In genomic region chr9:93121316-93122241, GRCh38 we compare ENCODE assay signal across 13 cellular contexts. TPM values are rescaled to one million over a fixed set of nuclear protein-coding genes. Genes with fewer than 3 reads are reported as not detected.
A peak's percentile ranks its signal among the peaks of the same experiment; 100 is the strongest.
DNase-seq lines count a peak whose midpoint lies in the region; ATAC-seq, FAIRE-seq and TF ChIP-seq lines count a peak whose summit lies in the region.
"Had no signal": no experiment of that assay in that cellular context is flagged by ENCODE, and none has a peak within 500 bp of the region (broad histone marks: within the 10 kb centered on the region; RNA-seq: fewer than 3 reads in every experiment).

No MANE protein-coding gene starts in this region.

- POLR2A ChIA-PET in activated B cell treated with CpG ODN at 0.5 μM for 24 hours (lab: Charles Lee), result interaction anchor here (2.5 kb wide), 1 partner anchor 13 kb away, joined by 15 read pairs; the partner anchor contains the start of gene NINJ1

- H3K4me3 Mint-ChIP-seq in T-helper 2 cell treated with Interferon-gamma antibody and Interleukin-4, amounts not matched to agents 5 μg/mL and 100 μg/mL, for 36 hours, result no peak overlapping the region
- no peak overlapping the region for H3K4me3 Mint-ChIP-seq in activated B cell treated with CpG ODN at 0.5 μM for 24 hours
- H3K4me3 Mint-ChIP-seq: mesothelial cell of epicardium had no signal

- H3K4me3 ChIP-seq in kidney (ENCODE audit: low read length in 2 of 2), result no peak overlapping the region
- no peak overlapping the region for H3K4me3 ChIP-seq in stomach

- H3K36me3 ChIP-seq in kidney (ENCODE audit: control insufficient read depth in 1 of 2, insufficient read depth in 2 of 2, low read length in 2 of 2), result peaks cover 16 to 30% of the 10 kb centered on the region in 2 donors
- H3K36me3 ChIP-seq in stomach, result peaks cover 21 to 56% (median 50%) of the 10 kb centered on the region in 4 donors

- intact Hi-C loops in activated B cell treated with CpG ODN at 0.5 μM for 24 hours (cut with micrococcal nuclease), result loop anchor here (2.0 kb wide), 1 partner anchor 31 kb away; no protein-coding TSS in a partner anchor
- intact Hi-C loops in kidney (cut with DNase I), result no loop called here
- intact Hi-C loops in stomach (cut with DNase I; ENCODE audit: low total_unique reads), result no loop called here

- H3K4me1 ChIP-seq in kidney (ENCODE audit: control insufficient read depth in 1 of 2, insufficient read depth in 1 of 2, low read depth in 1 of 2, low read length in 2 of 2) (peaks cover 9 to 17% of the 10 kb centered on the region in 2 donors), stomach (peaks cover 22 to 53% (median 31%) of the 10 kb centered on the region in 4 donors)

- ATAC-seq in activated B cell treated with CpG ODN at 0.5 μM for 24 hours (ENCODE audit: low read depth), result no peak

- no peaks in the 10 kb centered on the region for H3K9me3 Mint-ChIP-seq in T-helper 2 cell treated with Interferon-gamma antibody and Interleukin-4, amounts not matched to agents 5 μg/mL and 100 μg/mL, for 36 hours
- no peaks in the 10 kb centered on the region for H3K9me3 Mint-ChIP-seq in activated B cell treated with CpG ODN at 0.5 μM for 24 hours
- H3K9me3 Mint-ChIP-seq: mesothelial cell of epicardium had no signal

- CTCF ChIA-PET in activated B cell treated with CpG ODN at 0.5 μM for 24 hours (lab: Charles Lee), result no interaction called here

- H3K27ac Mint-ChIP-seq in T-helper 2 cell treated with Interferon-gamma antibody and Interleukin-4, amounts not matched to agents 5 μg/mL and 100 μg/mL, for 36 hours, result peak overlapping the region; percentile 36
- no peak overlapping the region for H3K27ac Mint-ChIP-seq in activated B cell treated with CpG ODN at 0.5 μM for 24 hours
- H3K27ac Mint-ChIP-seq: mesothelial cell of epicardium had no signal

- peaks cover 16% of the 10 kb centered on the region for H3K4me1 Mint-ChIP-seq in T-helper 2 cell treated with Interferon-gamma antibody and Interleukin-4, amounts not matched to agents 5 μg/mL and 100 μg/mL, for 36 hours (ENCODE audit: low read depth)
- H3K4me1 Mint-ChIP-seq in activated B cell treated with CpG ODN at 0.5 μM for 24 hours, result peaks cover 24% of the 10 kb centered on the region

- no peak for DNase-seq in T-helper 2 cell treated with Interferon-gamma antibody and Interleukin-4, amounts not matched to agents 5 μg/mL and 100 μg/mL, for 36 hours (ENCODE audit: low spot score)
- DNase-seq in T-helper 2 cell, result no peak
- DNase-seq in activated B cell treated with CpG ODN at 0.5 μM for 24 hours, result peak; percentile 13
- DNase-seq in kidney, result peak; percentile 72
- no peak for DNase-seq in stomach
- no peak for DNase-seq in GM12891 (ENCODE audit: insufficient read length, low spot score)
- no peak for DNase-seq in NCI-H128 (lab: John Stamatoyannopoulos, UW; ENCODE audit: unreplicated experiment)
- no peak for DNase-seq in NCI-H748 (lab: John Stamatoyannopoulos, UW; ENCODE audit: unreplicated experiment)
- DNase-seq: NCI-H187, NCI-H82 had no signal

- H3K9ac ChIP-seq in kidney (ENCODE audit: low read length in 2 of 2), result no peak overlapping the region

- WGBS in stomach, 5 donors, result 85 to 94% (median 90%) methylated on average over 16 to 20 of the region's 20 CpGs

- H3K27me3 ChIP-seq in stomach, result no peaks in the 10 kb centered on the region

- H3K9me3 ChIP-seq in kidney (ENCODE audit: control insufficient read depth in 1 of 2, low read length in 2 of 2) (no peaks in the 10 kb centered on the region), stomach (no peaks in the 10 kb centered on the region)

- H3K27ac ChIP-seq in kidney (ENCODE audit: low read depth in 2 of 2, low read length in 2 of 2) (no peak overlapping the region), stomach (peak overlapping the region in 4 of 5 donors; percentile 72 to 84 (median 82))
- H3K27ac ChIP-seq: VCaP had no signal

- H3K36me3 Mint-ChIP-seq in T-helper 2 cell treated with Interferon-gamma antibody and Interleukin-4, amounts not matched to agents 5 μg/mL and 100 μg/mL, for 36 hours (ENCODE audit: low read depth), result peaks cover 6% of the 10 kb centered on the region
- H3K36me3 Mint-ChIP-seq in activated B cell treated with CpG ODN at 0.5 μM for 24 hours (ENCODE audit: low read depth), result peaks cover 7% of the 10 kb centered on the region

- TF ChIP-seq EP300 in stomach (IDR thresholded peaks at IDR 0.05), result no peak

- FAIRE-seq in kidney (lab: Jason Lieb, UNC), result no peak
- FAIRE-seq in GM12891 (lab: Jason Lieb, UNC), result no peak
- FAIRE-seq: bronchial epithelial cell had no signal

- TF ChIP-seq POLR2A in stomach (IDR thresholded peaks at IDR 0.05), result no peak
- no peak for TF ChIP-seq POLR2A in GM12891 (IDR thresholded peaks at IDR 0.05; ENCODE audit: low read depth, low read length)

- TF ChIP-seq CTCF in activated B cell treated with CpG ODN at 0.5 μM for 24 hours (IDR thresholded peaks at IDR 0.05) (no peak), kidney (IDR thresholded peaks at IDR 0.05; ENCODE audit: borderline replicate concordance, extremely low read depth, insufficient read depth) (no peak), stomach (IDR thresholded peaks at IDR 0.05) (no peak)

- no peaks in the 10 kb centered on the region for H3K27me3 Mint-ChIP-seq in T-helper 2 cell treated with Interferon-gamma antibody and Interleukin-4, amounts not matched to agents 5 μg/mL and 100 μg/mL, for 36 hours (ENCODE audit: low read depth)
- H3K27me3 Mint-ChIP-seq in activated B cell treated with CpG ODN at 0.5 μM for 24 hours, result no peaks in the 10 kb centered on the region

TF ChIP-seq in GM12891, 5 proteins besides CTCF, POLR2A, EP300 and RAD21:
- TF ChIP-seq POU2F2 (IDR thresholded peaks at IDR 0.05; ENCODE audit: low read depth, low read length), result no peak
- no peak for TF ChIP-seq POLR2AphosphoS5 (IDR thresholded peaks at IDR 0.05; ENCODE audit: low read depth, low read length)
- TF ChIP-seq TAF1 (IDR thresholded peaks at IDR 0.05; ENCODE audit: low read depth, low read length), result no peak
- no peak for TF ChIP-seq SPI1 (IDR thresholded peaks at IDR 0.05; ENCODE audit: low read depth, low read length)
- TF ChIP-seq PAX5 (IDR thresholded peaks at IDR 0.05; ENCODE audit: insufficient read depth, low read length, severe bottlenecking), result no peak

RNA-seq across cellular contexts. Expression of gene NINJ1, which starts 12.5 kb away (rescaled TPM):
- total RNA-seq in activated B cell treated with CpG ODN at 0.5 μM for 24 hours (10.2 and 11.0 TPM in 2 replicates), kidney (56.3 TPM), stomach (100 to 1,000 TPM in 2 of 5 donors, 10 to 100 TPM in 2, 1 to 10 TPM in 1; 9.3 to 153 (median 30.0) TPM)
- polyA plus RNA-seq in kidney (ENCODE audit: insufficient read depth, low read depth, low replicate concordance) (149 TPM), stomach (10 to 100 TPM; 34.2 to 63.3 (median 35.0) TPM)
- 26.6 TPM for polyA plus RNA-seq in GM12891 (2012; ENCODE audit: low read depth, missing spikeins)

RNA-seq across cellular contexts. Expression of gene CARD19, which starts 25.6 kb away (rescaled TPM):
- total RNA-seq in activated B cell treated with CpG ODN at 0.5 μM for 24 hours (13.7 and 15.6 TPM in 2 replicates), kidney (44.5 TPM), stomach (10 to 100 TPM; 14.3 to 95.1 (median 58.0) TPM)
- polyA plus RNA-seq in kidney (ENCODE audit: insufficient read depth, low read depth, low replicate concordance) (49.3 TPM), stomach (10 to 100 TPM; 32.9 to 46.6 (median 44.5) TPM)
- 10.7 TPM for polyA plus RNA-seq in GM12891 (2012; ENCODE audit: low read depth, missing spikeins)

Comparison
In these comparisons a context has a peak if more than half of its experiments do, and no peak if none do; other contexts are left out.
1. DNase-seq: peak in activated B cell treated with CpG ODN at 0.5 μM for 24 hours (single experiment) and kidney (single experiment); none in T-helper 2 cell treated with Interferon-gamma antibody and Interleukin-4, amounts not matched to agents 5 μg/mL and 100 μg/mL, for 36 hours (single experiment), T-helper 2 cell (0 of 5), stomach (single experiment), GM12891 (single experiment), NCI-H128 (single experiment) and NCI-H748 (single experiment).
2. H3K27ac ChIP-seq: peak in stomach (4 of 5); none in kidney (0 of 2).